Comparison of ENCODE assay signal across 12 cellular contexts in genomic region chr4:68272860-68273259, GRCh38. TPM values are rescaled to one million over a fixed set of nuclear protein-coding genes. Genes with fewer than 3 reads are reported as not detected.
DNase-seq lines count a peak whose midpoint lies in the region; ATAC-seq and TF ChIP-seq lines count a peak whose summit lies in the region.
"Had no signal": no experiment of that assay in that cellular context is flagged by ENCODE, and none has a peak within 500 bp of the region (broad histone marks: within the 10 kb centered on the region; RNA-seq: fewer than 3 reads in every experiment).

No MANE protein-coding gene starts in this region.

- H3K79me2 ChIP-seq in mammary epithelial cell (ENCODE audit: insufficient read depth, low read length) = no peaks in the 10 kb centered on the region
- no peaks in the 10 kb centered on the region for H3K79me2 ChIP-seq in neural progenitor cell (ENCODE audit: low read depth)

- peaks cover 7% of the 10 kb centered on the region for H3K9me3 Mint-ChIP-seq in neural progenitor cell
- H3K9me3 Mint-ChIP-seq: CD4-positive, CD25-positive, alpha-beta regulatory T cell; natural killer cell treated with Interleukin-12 subunit alpha and Interleukin-12 subunit beta and Interleukin-15 and Interleukin-18, amount 100 ng/mL, for 72 hours had no signal

- H3K27ac Mint-ChIP-seq in neural progenitor cell = no peak overlapping the region
- H3K27ac Mint-ChIP-seq: CD4-positive, CD25-positive, alpha-beta regulatory T cell; natural killer cell treated with Interleukin-12 subunit alpha and Interleukin-12 subunit beta and Interleukin-15 and Interleukin-18, amount 100 ng/mL, for 72 hours had no signal

- H3K4me3 ChIP-seq in mammary epithelial cell (replicated peaks in 1 of 3; ENCODE audit: insufficient read depth in 1 of 3, low read depth in 2 of 3, low read length in 3 of 3) (no peak overlapping the region), neural progenitor cell (no peak overlapping the region), sigmoid colon (no peak overlapping the region), uterus (no peak overlapping the region)

- H3K27me3 ChIP-seq in mammary epithelial cell (ENCODE audit: insufficient read depth, low read length) (no peaks in the 10 kb centered on the region), neural progenitor cell (no peaks in the 10 kb centered on the region), sigmoid colon (no peaks in the 10 kb centered on the region), uterus (no peaks in the 10 kb centered on the region)

- no peak overlapping the region for H3K4me3 Mint-ChIP-seq in neural progenitor cell
- H3K4me3 Mint-ChIP-seq: CD4-positive, CD25-positive, alpha-beta regulatory T cell; natural killer cell treated with Interleukin-12 subunit alpha and Interleukin-12 subunit beta and Interleukin-15 and Interleukin-18, amount 100 ng/mL, for 72 hours had no signal

- DNase-seq in mammary epithelial cell = no peak
- DNase-seq in neural progenitor cell (ENCODE audit: low spot score) = peak; percentile 28
- no peak for DNase-seq in sigmoid colon
- DNase-seq in NOMO-1 treated with dmso at 0.1 percent for 144 hours (lab: John Stamatoyannopoulos, UW; ENCODE audit: unreplicated experiment) = no peak
- no peak for DNase-seq in DMS79 (lab: John Stamatoyannopoulos, UW)
- no peak for DNase-seq in uterus
- DNase-seq: CD4-positive, CD25-positive, alpha-beta regulatory T cell; kidney; NCI-H345 had no signal

- H2AFZ ChIP-seq in mammary epithelial cell (ENCODE audit: low read depth, low read length) = peak overlapping the region; percentile 40
- H2AFZ ChIP-seq in neural progenitor cell (replicated peaks) = peak overlapping the region; percentile 43

- no peaks in the 10 kb centered on the region for H3K36me3 Mint-ChIP-seq in neural progenitor cell
- H3K36me3 Mint-ChIP-seq: CD4-positive, CD25-positive, alpha-beta regulatory T cell; natural killer cell treated with Interleukin-12 subunit alpha and Interleukin-12 subunit beta and Interleukin-15 and Interleukin-18, amount 100 ng/mL, for 72 hours had no signal

- H3F3A ChIP-seq in neural progenitor cell (ENCODE audit: low read depth) = no peaks in the 10 kb centered on the region

- H3K9ac ChIP-seq in mammary epithelial cell (ENCODE audit: insufficient read depth, low read length) (no peak overlapping the region), neural progenitor cell (no peak overlapping the region)

- H3K4me1 Mint-ChIP-seq in neural progenitor cell = peaks cover 10% of the 10 kb centered on the region

- peak; percentile 49 for ATAC-seq in GM19035 (IDR thresholded peaks at IDR 0.05; ENCODE audit: unreplicated experiment)
- ATAC-seq in HG02973 (IDR thresholded peaks at IDR 0.05; ENCODE audit: unreplicated experiment) = peak; percentile 59
- ATAC-seq: natural killer cell treated with Interleukin-12 subunit alpha and Interleukin-12 subunit beta and Interleukin-15 and Interleukin-18, amount 100 ng/mL, for 72 hours had no signal

- intact Hi-C loops in mammary epithelial cell (cut with micrococcal nuclease) = loop anchor here (1.0 to 5.0 kb wide), 6 partner anchors 70 to 1344 kb away; no protein-coding TSS in a partner anchor
- intact Hi-C loops in sigmoid colon (cut with DNase I) = loop anchor here (2.0 kb wide), 1 partner anchor 104 kb away; no protein-coding TSS in a partner anchor
- intact Hi-C loops in uterus (cut with DNase I; ENCODE audit: low total_unique reads) = no loop called here

- H3K36me3 ChIP-seq in mammary epithelial cell (ENCODE audit: insufficient read depth, low read length) (no peaks in the 10 kb centered on the region), neural progenitor cell (no peaks in the 10 kb centered on the region), sigmoid colon (no peaks in the 10 kb centered on the region), uterus (no peaks in the 10 kb centered on the region)

- dilution Hi-C loops in mammary epithelial cell (cut with HindIII; ENCODE audit: low sequenced_read_pairs) = no loop called here

- no peak for TF ChIP-seq CTCF in mammary epithelial cell (conservative IDR thresholded peaks at IDR 0.05 in 1 of 2, IDR thresholded peaks at IDR 0.05 in 1 of 2; ENCODE audit: extremely low read depth in 1 of 2, insufficient read depth in 1 of 2, low read depth in 1 of 2, low read length in 2 of 2)
- TF ChIP-seq CTCF in neural progenitor cell (IDR thresholded peaks at IDR 0.05) = no peak
- no peak for TF ChIP-seq CTCF in sigmoid colon (IDR thresholded peaks at IDR 0.05)
- TF ChIP-seq CTCF in uterus (IDR thresholded peaks at IDR 0.05) = no peak

- 69% methylated on average over 2 of the region's 2 CpGs for WGBS in mammary epithelial cell (ENCODE audit: low coverage, missing lambda C conversion rate)
- 41 to 85% methylated on average over 2 of the region's 2 CpGs for WGBS in sigmoid colon, 2 donors

- BruUV-seq in mammary epithelial cell (replicated peaks; lab: Mats Ljungman, UMichigan) = no TSS peak

- no peak for TF ChIP-seq EP300 in sigmoid colon (IDR thresholded peaks at IDR 0.05)

- in situ Hi-C loops in mammary epithelial cell (cut with MboI; ENCODE audit: low sequenced_read_pairs in 2 of 2) = no loop called here

- H3K27ac ChIP-seq in mammary epithelial cell (ENCODE audit: insufficient read depth, low read depth, low read length) (no peak overlapping the region), neural progenitor cell (no peak overlapping the region), sigmoid colon (no peak overlapping the region), uterus (no peak overlapping the region)

- no peaks in the 10 kb centered on the region for H3K27me3 Mint-ChIP-seq in neural progenitor cell (ENCODE audit: insufficient read depth, low read depth)
- H3K27me3 Mint-ChIP-seq: natural killer cell treated with Interleukin-12 subunit alpha and Interleukin-12 subunit beta and Interleukin-15 and Interleukin-18, amount 100 ng/mL, for 72 hours had no signal

- H3K4me1 ChIP-seq in mammary epithelial cell (ENCODE audit: insufficient read depth, low read length) = peaks cover 12% of the 10 kb centered on the region
- H3K4me1 ChIP-seq in neural progenitor cell = peaks cover 10% of the 10 kb centered on the region
- H3K4me1 ChIP-seq in sigmoid colon = no peaks in the 10 kb centered on the region
- H3K4me1 ChIP-seq in uterus = no peaks in the 10 kb centered on the region

- no peaks in the 10 kb centered on the region for H3K9me3 ChIP-seq in mammary epithelial cell (replicated peaks; ENCODE audit: insufficient read depth, low read length)
- no peaks in the 10 kb centered on the region for H3K9me3 ChIP-seq in neural progenitor cell (ENCODE audit: low read depth)
- H3K9me3 ChIP-seq in sigmoid colon = no peaks in the 10 kb centered on the region
- no peaks in the 10 kb centered on the region for H3K9me3 ChIP-seq in uterus

- H4K20me1 ChIP-seq in mammary epithelial cell (ENCODE audit: insufficient read depth, low read length) (no peaks in the 10 kb centered on the region), neural progenitor cell (ENCODE audit: low read depth) (no peaks in the 10 kb centered on the region)

- TF ChIP-seq POLR2A in sigmoid colon (IDR thresholded peaks at IDR 0.05) (no peak), uterus (IDR thresholded peaks at IDR 0.05) (no peak)

- CTCF ChIA-PET in mammary epithelial cell (lab: Charles Lee; ENCODE audit: low non-redundant PET) = interaction anchor here (2.4 kb wide), 1 partner anchor 103 kb away, joined by 33 read pairs; no protein-coding TSS in a partner anchor

- H3K4me2 ChIP-seq in mammary epithelial cell (ENCODE audit: insufficient read depth, low read depth, low read length) (no peak overlapping the region), neural progenitor cell (peak overlapping the region; percentile 73)

RNA-seq across cellular contexts. Expression of gene TMPRSS11B, which starts 27.4 kb away (rescaled TPM):
- total RNA-seq in mammary epithelial cell (not detected), neural progenitor cell (ENCODE audit: low replicate concordance) (not detected in 2 replicates), sigmoid colon (not detected), uterus (under 1 TPM in 1 of 4 donors, not detected in 3; 0.21 TPM)
- polyA plus RNA-seq in mammary epithelial cell (not detected), sigmoid colon (1 to 10 TPM in 1 of 3 donors, under 1 TPM in 1, not detected in 1; 0.12 to 1.2 TPM)
- polyA minus RNA-seq in mammary epithelial cell = not detected
- total RNA-seq: CD4-positive, CD25-positive, alpha-beta regulatory T cell; kidney; natural killer cell treated with Interleukin-12 subunit alpha and Interleukin-12 subunit beta and Interleukin-15 and Interleukin-18, amount 100 ng/mL, for 72 hours had no signal
- polyA plus RNA-seq: CD4-positive, CD25-positive, alpha-beta regulatory T cell had no signal
